1 cellular context compared by ENCODE assay signal in genomic region chr1:47840791-47841190, GRCh38.
A peak's percentile ranks its signal among the peaks of the same experiment; 100 is the strongest.
TF ChIP-seq lines count a peak whose summit lies in the region.

No MANE protein-coding gene starts in this region.

TF ChIP-seq in HepG2, 621 proteins besides CTCF, POLR2A, EP300 and RAD21 (continued from another document and continues in another):
- TF ChIP-seq ZBTB40 (IDR thresholded peaks at IDR 0.05) = no peak
- TF ChIP-seq ZBTB40 (CRISPR knock-in tag; IDR thresholded peaks at IDR 0.05) = no peak
- TF ChIP-seq MTF1 (CRISPR knock-in tag; IDR thresholded peaks at IDR 0.05) = no peak
- TF ChIP-seq ZSCAN12 (CRISPR knock-in tag; IDR thresholded peaks at IDR 0.05) = no peak
- peak; percentile 31; the same call in 1 of the 2 replicates for TF ChIP-seq SKIL (CRISPR knock-in tag; IDR thresholded peaks at IDR 0.05; ENCODE audit: borderline replicate concordance)
- peak; percentile 68 for TF ChIP-seq FOXO1 (CRISPR knock-in tag; IDR thresholded peaks at IDR 0.05)
- TF ChIP-seq SNAPC2 (CRISPR knock-in tag; IDR thresholded peaks at IDR 0.05) = no peak
- TF ChIP-seq SMARCE1 (IDR thresholded peaks at IDR 0.05; ENCODE audit: borderline replicate concordance) = no peak
- TF ChIP-seq ADNP (CRISPR knock-in tag; IDR thresholded peaks at IDR 0.05) = no peak
- TF ChIP-seq ZSCAN9 (CRISPR knock-in tag; IDR thresholded peaks at IDR 0.05; ENCODE audit: borderline replicate concordance) = peak; percentile 25; the same call in 1 of the 2 replicates
- peak; percentile 42 for TF ChIP-seq FOXA3 (CRISPR knock-in tag; IDR thresholded peaks at IDR 0.05)
- peak; percentile 61 for TF ChIP-seq RXRB (CRISPR knock-in tag; IDR thresholded peaks at IDR 0.05; ENCODE audit: borderline replicate concordance)
- no peak for TF ChIP-seq E2F1 (CRISPR knock-in tag; IDR thresholded peaks at IDR 0.05)
- 0 out of 2 replicates have a peak, but pooled peaks have one; percentile 38 for TF ChIP-seq ZSCAN21 (CRISPR knock-in tag; IDR thresholded peaks at IDR 0.05; ENCODE audit: borderline replicate concordance)
- TF ChIP-seq THAP11 (CRISPR knock-in tag; IDR thresholded peaks at IDR 0.05) = peak; percentile 35; the same call in 1 of the 2 replicates
- no peak for TF ChIP-seq POLR2AphosphoS5 (IDR thresholded peaks at IDR 0.05; ENCODE audit: low read depth, low read length)
- TF ChIP-seq ZNF792 (CRISPR knock-in tag; IDR thresholded peaks at IDR 0.05) = peak; percentile 67; the same call in 1 of the 2 replicates
- TF ChIP-seq THRA (CRISPR knock-in tag; IDR thresholded peaks at IDR 0.05; ENCODE audit: borderline replicate concordance) = peak; percentile 75; the same call in 1 of the 2 replicates
- no peak for TF ChIP-seq SPEN (CRISPR knock-in tag; IDR thresholded peaks at IDR 0.05; ENCODE audit: low read depth)
- peak; percentile 57; the same call in 1 of the 2 replicates for TF ChIP-seq ZNF772 (CRISPR knock-in tag; IDR thresholded peaks at IDR 0.05)
- TF ChIP-seq ATF1 (CRISPR knock-in tag; IDR thresholded peaks at IDR 0.05) = no peak
- peak; percentile 55; the same call in 1 of the 2 replicates for TF ChIP-seq PATZ1 (CRISPR knock-in tag; IDR thresholded peaks at IDR 0.05)
- peak; percentile 91 for TF ChIP-seq NR2F6 (IDR thresholded peaks at IDR 0.05)
- peak; percentile 96 for TF ChIP-seq NR2F6 (CRISPR knock-in tag; IDR thresholded peaks at IDR 0.05)
- TF ChIP-seq HOXA3 (CRISPR knock-in tag; IDR thresholded peaks at IDR 0.05) = peak; percentile 72; the same call in 1 of the 2 replicates
- peak; percentile 99 for TF ChIP-seq ESRRA (CRISPR knock-in tag; IDR thresholded peaks at IDR 0.05; ENCODE audit: low read depth)
- peak; percentile 40; the same call in 1 of the 2 replicates for TF ChIP-seq IKZF5 (CRISPR knock-in tag; IDR thresholded peaks at IDR 0.05)
- TF ChIP-seq HHEX (CRISPR knock-in tag; IDR thresholded peaks at IDR 0.05) = no peak
- TF ChIP-seq ZNF543 (CRISPR knock-in tag; IDR thresholded peaks at IDR 0.05) = no peak
- TF ChIP-seq CEBPB (IDR thresholded peaks at IDR 0.05; ENCODE audit: borderline replicate concordance, low read depth, low read length) = peak; percentile 13; the same call in 1 of the 2 replicates
- no peak for TF ChIP-seq USF2 (IDR thresholded peaks at IDR 0.05; ENCODE audit: low read depth, low read length)
- peak; percentile 59; the same call in 1 of the 2 replicates for TF ChIP-seq USF2 (CRISPR knock-in tag; IDR thresholded peaks at IDR 0.05; ENCODE audit: borderline replicate concordance)
- peak; percentile 86 for TF ChIP-seq HNF4A (CRISPR knock-in tag; IDR thresholded peaks at IDR 0.05)
- peak; percentile 41; the same call in 1 of the 2 replicates for TF ChIP-seq MIER3 (CRISPR knock-in tag; IDR thresholded peaks at IDR 0.05; ENCODE audit: borderline replicate concordance)
- TF ChIP-seq RCOR2 (CRISPR knock-in tag; IDR thresholded peaks at IDR 0.05) = peak; percentile 67; the same call in 1 of the 2 replicates
- TF ChIP-seq ZNF292 (CRISPR knock-in tag; IDR thresholded peaks at IDR 0.05; ENCODE audit: borderline replicate concordance, low read depth) = peak; percentile 91; the same call in 1 of the 2 replicates
